23 cellular contexts compared by ENCODE assay signal in the genomic region with DNA sequence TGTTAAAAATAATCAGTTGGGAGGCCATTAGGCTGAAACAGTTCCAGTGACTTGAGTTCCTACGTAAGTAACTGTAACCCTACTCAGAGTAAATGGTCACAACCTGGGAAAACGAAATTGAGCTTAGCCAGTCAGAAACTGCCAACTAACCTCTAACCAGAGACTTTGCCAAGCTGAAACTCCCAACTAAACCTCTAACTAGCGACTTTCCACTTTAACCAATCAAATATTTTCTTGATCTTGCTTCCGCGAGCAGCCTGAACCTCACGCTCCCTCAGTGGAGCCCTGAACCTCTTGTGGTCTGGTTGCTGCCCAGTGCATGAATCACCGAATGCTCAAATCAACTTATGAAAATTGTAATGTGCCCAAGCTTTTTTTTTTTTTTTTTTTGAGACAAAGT.
DNase-seq lines count a peak whose midpoint lies in the region; ATAC-seq and TF ChIP-seq lines count a peak whose summit lies in the region.
"Had no signal": no experiment of that assay in that cellular context is flagged by ENCODE, and none has a peak within 500 bp of the region (broad histone marks: within the 10 kb centered on the region; RNA-seq: fewer than 3 reads in every experiment).

No MANE protein-coding gene starts in this region.

- no peak for DNase-seq in activated naive CD8-positive, alpha-beta T cell treated with anti-CD3 and anti-CD28 coated beads, Interleukin-2, amount 50 U/mL, for 24 hours
- no peak for DNase-seq in activated naive CD8-positive, alpha-beta T cell treated with anti-CD3 and anti-CD28 coated beads for 36 hours
- peak; percentile 40 for DNase-seq in HT1080 (ENCODE audit: low read depth)
- DNase-seq in stimulated activated effector memory CD8-positive, alpha-beta T cell treated with anti-CD3 and anti-CD28 coated beads, Interleukin-12 subunit alpha, Interleukin-12 subunit beta, amount 100 ng/mL, for 72 hours (ENCODE audit: low spot score in 2 of 2): no peak
- DNase-seq in NCI-H2081 (lab: John Stamatoyannopoulos, UW): no peak
- DNase-seq in H7: no peak
- DNase-seq in PC-9: no peak
- DNase-seq: CD4-positive, CD25-positive, alpha-beta regulatory T cell; GOT3; HCEC 1CT; Kasumi-1; MV-4-11; NCI-H1105 treated with DMSO at 0.1 percent for 48 hours; NCI-H2029; NCI-H2227 treated with DMSO at 0.1 percent for 48 hours; NCI-H510A; NCI-H69; Peyer's patch; SK-N-SH; SW 1271 had no signal

- no peak overlapping the region for H2AFZ ChIP-seq in PC-9

- no peaks in the 10 kb centered on the region for H3K9me3 ChIP-seq in PC-9 (ENCODE audit: insufficient read depth, low read depth)
- H3K9me3 ChIP-seq: Peyer's patch, SK-N-SH had no signal

- POLR2A ChIA-PET in PC-9 (lab: Charles Lee; ENCODE audit: unreplicated experiment): no interaction called here

- H3K9me2 ChIP-seq in PC-9 (ENCODE audit: insufficient read depth): no peaks in the 10 kb centered on the region
- H3K9me2 ChIP-seq: SK-N-SH had no signal

- no peaks in the 10 kb centered on the region for H4K20me1 ChIP-seq in PC-9 (ENCODE audit: insufficient read depth)
- H4K20me1 ChIP-seq: BLaER1 had no signal

- no peak overlapping the region for H3K4me2 ChIP-seq in PC-9
- H3K4me2 ChIP-seq: BLaER1, SK-N-SH had no signal

- no peak overlapping the region for H3K27ac ChIP-seq in PC-9
- H3K27ac ChIP-seq: BLaER1, Peyer's patch had no signal

- no peaks in the 10 kb centered on the region for H3K79me2 ChIP-seq in PC-9 (ENCODE audit: low read depth)

- no peaks in the 10 kb centered on the region for H3F3A ChIP-seq in PC-9 (ENCODE audit: insufficient read depth, low read depth)

- H3K36me3 Mint-ChIP-seq in activated naive CD8-positive, alpha-beta T cell treated with anti-CD3 and anti-CD28 coated beads, Interleukin-2, amount 50 U/mL, for 24 hours (ENCODE audit: low read depth): no peaks in the 10 kb centered on the region
- no peaks in the 10 kb centered on the region for H3K36me3 Mint-ChIP-seq in activated naive CD8-positive, alpha-beta T cell treated with anti-CD3 and anti-CD28 coated beads for 36 hours
- H3K36me3 Mint-ChIP-seq in T-helper 1 cell treated with Interleukin-12 subunit alpha and Interleukin-12 subunit beta and Interleukin-4 antibody, amounts not matched to agents 30 μg/mL and 1 μg/mL, for 36 hours (ENCODE audit: low read depth): no peaks in the 10 kb centered on the region
- H3K36me3 Mint-ChIP-seq in stimulated activated effector memory CD8-positive, alpha-beta T cell treated with anti-CD3 and anti-CD28 coated beads, Interleukin-12 subunit alpha, Interleukin-12 subunit beta, amount 100 ng/mL, for 72 hours: no peaks in the 10 kb centered on the region
- H3K36me3 Mint-ChIP-seq: CD4-positive, CD25-positive, alpha-beta regulatory T cell had no signal

- no peak for TF ChIP-seq CTCF in PC-9 (conservative IDR thresholded peaks at IDR 0.05)

- no peak overlapping the region for H3K4me3 Mint-ChIP-seq in activated naive CD8-positive, alpha-beta T cell treated with anti-CD3 and anti-CD28 coated beads, Interleukin-2, amount 50 U/mL, for 24 hours
- no peak overlapping the region for H3K4me3 Mint-ChIP-seq in activated naive CD8-positive, alpha-beta T cell treated with anti-CD3 and anti-CD28 coated beads for 36 hours
- H3K4me3 Mint-ChIP-seq in T-helper 1 cell treated with Interleukin-12 subunit alpha and Interleukin-12 subunit beta and Interleukin-4 antibody, amounts not matched to agents 30 μg/mL and 1 μg/mL, for 36 hours: no peak overlapping the region
- H3K4me3 Mint-ChIP-seq in stimulated activated effector memory CD8-positive, alpha-beta T cell treated with anti-CD3 and anti-CD28 coated beads, Interleukin-12 subunit alpha, Interleukin-12 subunit beta, amount 100 ng/mL, for 72 hours: no peak overlapping the region
- H3K4me3 Mint-ChIP-seq: CD4-positive, CD25-positive, alpha-beta regulatory T cell had no signal

- H3K36me3 ChIP-seq in H7 (replicated peaks; ENCODE audit: control insufficient read depth, insufficient read depth, low read length): no peaks in the 10 kb centered on the region
- no peaks in the 10 kb centered on the region for H3K36me3 ChIP-seq in PC-9 (ENCODE audit: low read depth)
- H3K36me3 ChIP-seq: BLaER1, Peyer's patch had no signal

- no peaks in the 10 kb centered on the region for H3K27me3 Mint-ChIP-seq in activated naive CD8-positive, alpha-beta T cell treated with anti-CD3 and anti-CD28 coated beads, Interleukin-2, amount 50 U/mL, for 24 hours
- no peaks in the 10 kb centered on the region for H3K27me3 Mint-ChIP-seq in activated naive CD8-positive, alpha-beta T cell treated with anti-CD3 and anti-CD28 coated beads for 36 hours
- peaks cover 4% of the 10 kb centered on the region for H3K27me3 Mint-ChIP-seq in T-helper 1 cell treated with Interleukin-12 subunit alpha and Interleukin-12 subunit beta and Interleukin-4 antibody, amounts not matched to agents 30 μg/mL and 1 μg/mL, for 36 hours (ENCODE audit: low read depth)
- H3K27me3 Mint-ChIP-seq: CD4-positive, CD25-positive, alpha-beta regulatory T cell had no signal

- no peaks in the 10 kb centered on the region for H3K4me1 ChIP-seq in PC-9 (replicated peaks; ENCODE audit: insufficient read depth)
- H3K4me1 ChIP-seq: Peyer's patch had no signal

- H3K9me3 Mint-ChIP-seq in activated naive CD8-positive, alpha-beta T cell treated with anti-CD3 and anti-CD28 coated beads, Interleukin-2, amount 50 U/mL, for 24 hours: no peaks in the 10 kb centered on the region
- no peaks in the 10 kb centered on the region for H3K9me3 Mint-ChIP-seq in activated naive CD8-positive, alpha-beta T cell treated with anti-CD3 and anti-CD28 coated beads for 36 hours
- H3K9me3 Mint-ChIP-seq in T-helper 1 cell treated with Interleukin-12 subunit alpha and Interleukin-12 subunit beta and Interleukin-4 antibody, amounts not matched to agents 30 μg/mL and 1 μg/mL, for 36 hours: peaks cover 2% of the 10 kb centered on the region
- H3K9me3 Mint-ChIP-seq in stimulated activated effector memory CD8-positive, alpha-beta T cell treated with anti-CD3 and anti-CD28 coated beads, Interleukin-12 subunit alpha, Interleukin-12 subunit beta, amount 100 ng/mL, for 72 hours: no peaks in the 10 kb centered on the region

- no peaks in the 10 kb centered on the region for H3K4me1 Mint-ChIP-seq in activated naive CD8-positive, alpha-beta T cell treated with anti-CD3 and anti-CD28 coated beads, Interleukin-2, amount 50 U/mL, for 24 hours
- H3K4me1 Mint-ChIP-seq in activated naive CD8-positive, alpha-beta T cell treated with anti-CD3 and anti-CD28 coated beads for 36 hours: no peaks in the 10 kb centered on the region
- H3K4me1 Mint-ChIP-seq in T-helper 1 cell treated with Interleukin-12 subunit alpha and Interleukin-12 subunit beta and Interleukin-4 antibody, amounts not matched to agents 30 μg/mL and 1 μg/mL, for 36 hours (ENCODE audit: low read depth): no peaks in the 10 kb centered on the region
- H3K4me1 Mint-ChIP-seq in stimulated activated effector memory CD8-positive, alpha-beta T cell treated with anti-CD3 and anti-CD28 coated beads, Interleukin-12 subunit alpha, Interleukin-12 subunit beta, amount 100 ng/mL, for 72 hours: no peaks in the 10 kb centered on the region
- H3K4me1 Mint-ChIP-seq: CD4-positive, CD25-positive, alpha-beta regulatory T cell had no signal

- H3K27me3 ChIP-seq in H7 (ENCODE audit: control insufficient read depth, insufficient read depth, low read length) (no peaks in the 10 kb centered on the region), PC-9 (ENCODE audit: insufficient read depth, low read depth) (peaks cover 22% of the 10 kb centered on the region)
- H3K27me3 ChIP-seq: BLaER1, Peyer's patch had no signal

- H3K4me3 ChIP-seq in H7 (ENCODE audit: insufficient read depth, low read depth, low read length) (no peak overlapping the region), PC-9 (no peak overlapping the region)
- H3K4me3 ChIP-seq: BLaER1, Peyer's patch had no signal

- BruUV-seq in PC-9 (replicated peaks; lab: Mats Ljungman, UMichigan): no TSS peak

- intact Hi-C loops in PC-9 (cut with micrococcal nuclease; ENCODE audit: unreplicated experiment): no loop called here

- no peak overlapping the region for H3K27ac Mint-ChIP-seq in activated naive CD8-positive, alpha-beta T cell treated with anti-CD3 and anti-CD28 coated beads, Interleukin-2, amount 50 U/mL, for 24 hours
- H3K27ac Mint-ChIP-seq in activated naive CD8-positive, alpha-beta T cell treated with anti-CD3 and anti-CD28 coated beads for 36 hours: no peak overlapping the region
- H3K27ac Mint-ChIP-seq in T-helper 1 cell treated with Interleukin-12 subunit alpha and Interleukin-12 subunit beta and Interleukin-4 antibody, amounts not matched to agents 30 μg/mL and 1 μg/mL, for 36 hours: peak overlapping the region; percentile 28
- no peak overlapping the region for H3K27ac Mint-ChIP-seq in stimulated activated effector memory CD8-positive, alpha-beta T cell treated with anti-CD3 and anti-CD28 coated beads, Interleukin-12 subunit alpha, Interleukin-12 subunit beta, amount 100 ng/mL, for 72 hours
- H3K27ac Mint-ChIP-seq: CD4-positive, CD25-positive, alpha-beta regulatory T cell had no signal

- CTCF ChIA-PET in PC-9 (lab: Charles Lee): no interaction called here

- peak; percentile 24 for ATAC-seq in activated naive CD8-positive, alpha-beta T cell treated with anti-CD3 and anti-CD28 coated beads, Interleukin-2, amount 50 U/mL, for 24 hours
- peak; percentile 38 for ATAC-seq in stimulated activated effector memory CD8-positive, alpha-beta T cell treated with anti-CD3 and anti-CD28 coated beads, Interleukin-12 subunit alpha, Interleukin-12 subunit beta, amount 100 ng/mL, for 72 hours
- ATAC-seq: HepG2 had no signal
